9 cellular contexts compared by ENCODE assay signal in genomic region chr17:7833011-7833794, GRCh38. TPM values are rescaled to one million over a fixed set of nuclear protein-coding genes. Genes with fewer than 3 reads are reported as not detected.
A peak's percentile ranks its signal among the peaks of the same experiment; 100 is the strongest.
DNase-seq lines count a peak whose midpoint lies in the region; ATAC-seq and TF ChIP-seq lines count a peak whose summit lies in the region.
"Had no signal": no experiment of that assay in that cellular context is flagged by ENCODE, and none has a peak within 500 bp of the region (broad histone marks: within the 10 kb centered on the region; RNA-seq: fewer than 3 reads in every experiment).

No MANE protein-coding gene starts in this region.

- peak overlapping the region; percentile 49 for H3K4me2 ChIP-seq in fibroblast of lung (ENCODE audit: extremely low read depth, insufficient read depth, low read length)

- H3K9ac ChIP-seq in fibroblast of lung (ENCODE audit: insufficient read depth, low read length) = no peak overlapping the region

- no peak for TF ChIP-seq POLR2A in prostate gland (IDR thresholded peaks at IDR 0.05)

- H3K36me3 ChIP-seq in fibroblast of lung (ENCODE audit: control insufficient read depth, insufficient read depth, low read length) (no peaks in the 10 kb centered on the region), prostate gland (no peaks in the 10 kb centered on the region)

- CTCF ChIA-PET in T-cell (lab: Charles Lee) = interaction anchor here (0.6 to 1.6 kb wide), 6 partner anchors 8 to 157 kb away, joined by 3 to 9 read pairs (median 4); partner anchors contain the start of genes CYB5D1 (in 1 of the 2) and NAA38 (in 1 of the 2)

- 41% methylated on average over 19 of the region's 19 CpGs for WGBS in prostate gland

- H3K27ac ChIP-seq in fibroblast of lung (ENCODE audit: insufficient read depth, low read length) (no peak overlapping the region), prostate gland (peak overlapping the region; percentile 95 to 98)

- intact Hi-C loops in prostate gland (cut with DNase I) = loop anchor here (10.0 kb wide), 1 partner anchor 598 kb away; the partner anchor contains the start of genes DVL2 and PHF23

- no peaks in the 10 kb centered on the region for H3K36me3 Mint-ChIP-seq in T-cell

- POLR2A ChIA-PET in T-cell (lab: Charles Lee) = interaction anchor here (0.5 to 1.5 kb wide), 6 partner anchors 9 to 153 kb away, joined by 3 to 8 read pairs (median 5); no protein-coding TSS in a partner anchor

- no peaks in the 10 kb centered on the region for H4K20me1 ChIP-seq in fibroblast of lung (ENCODE audit: control insufficient read depth, extremely low read depth, insufficient read depth, low read length)

- H3K27me3 ChIP-seq in fibroblast of lung (ENCODE audit: control insufficient read depth, insufficient read depth, low read length) = peaks cover 3% of the 10 kb centered on the region
- H3K27me3 ChIP-seq in prostate gland (replicated peaks; ENCODE audit: insufficient read depth) = no peaks in the 10 kb centered on the region

- H3K4me3 ChIP-seq in GM12864 (ENCODE audit: low read depth, low read length) (peak overlapping the region; percentile 67), fibroblast of lung (replicated peaks in 1 of 4; ENCODE audit: control extremely low read depth in 1 of 4, insufficient read depth in 1 of 4, low read depth in 3 of 4, low read length in 4 of 4) (peak overlapping the region in 2 of 4 experiments; percentile 48 to 92), prostate gland (peak overlapping the region in 1 of 2 donors; percentile 83)

- H3K4me1 ChIP-seq in fibroblast of lung (ENCODE audit: control insufficient read depth, extremely low read depth, insufficient read depth, low read length) = peaks cover 4% of the 10 kb centered on the region
- H3K4me1 ChIP-seq in prostate gland (replicated peaks) = peaks cover 9% of the 10 kb centered on the region

- peak overlapping the region; percentile 98 to 100 (median 98) for H3K4me3 Mint-ChIP-seq in T-cell

- no peaks in the 10 kb centered on the region for H3K79me2 ChIP-seq in fibroblast of lung (ENCODE audit: control insufficient read depth, insufficient read depth, low read length)

- H2AFZ ChIP-seq in fibroblast of lung (ENCODE audit: low read length) = no peak overlapping the region

- ATAC-seq in T-cell (replicated peaks in 1 of 4) (no peak), HG02678 (IDR thresholded peaks at IDR 0.05; ENCODE audit: unreplicated experiment) (no peak)

- H3K9me3 ChIP-seq in fibroblast of lung (ENCODE audit: control insufficient read depth, insufficient read depth, low read depth, low read length) = no peaks in the 10 kb centered on the region
- no peaks in the 10 kb centered on the region for H3K9me3 ChIP-seq in prostate gland

- H3K4me1 Mint-ChIP-seq in T-cell = peaks cover 26 to 30% (median 27%) of the 10 kb centered on the region in 3 donors

- TF ChIP-seq CTCF in GM12864 (IDR thresholded peaks at IDR 0.05; ENCODE audit: low read depth, low read length, missing control alignments) (no peak), fibroblast of lung (conservative IDR thresholded peaks at IDR 0.05 in 1 of 2, IDR thresholded peaks at IDR 0.05 in 1 of 2; ENCODE audit: low read depth in 1 of 2, low read length in 2 of 2) (no peak), prostate gland (IDR thresholded peaks at IDR 0.05) (no peak)

- H3K27ac Mint-ChIP-seq in T-cell = peak overlapping the region; percentile 80 to 84

- peaks cover 3 to 4% of the 10 kb centered on the region in 2 donors for H3K27me3 Mint-ChIP-seq in T-cell

- H3K9me3 Mint-ChIP-seq in T-cell = no peaks in the 10 kb centered on the region

- DNase-seq in GM12864 (ENCODE audit: low read depth) = no peak
- DNase-seq in T-cell = no peak
- DNase-seq in fibroblast of lung (ENCODE audit: low read depth in 2 of 2) = no peak
- no peak for DNase-seq in prostate gland (ENCODE audit: low spot score)
- no peak for DNase-seq in H4 (ENCODE audit: low spot score)
- DNase-seq in NCI-H1417 (lab: John Stamatoyannopoulos, UW) = no peak
- DNase-seq in activated gamma-delta T cell (lab: John Stamatoyannopoulos, UW) = no peak
- DNase-seq: NCI-H2107 had no signal

RNA-seq across cellular contexts. Expression of gene KDM6B, which starts 0.8 kb away (rescaled TPM):
- total RNA-seq in T-cell (100 to 1,000 TPM in 3 of 5 donors, 10 to 100 TPM in 2; 87.3 to 180 (median 108) TPM), fibroblast of lung (9.4 and 12.3 TPM in 2 replicates), prostate gland (10 to 100 TPM; 12.7 to 30.2 TPM)
- polyA plus RNA-seq in fibroblast of lung = 0.68 and 1.1 TPM in 2 replicates
- polyA plus RNA-seq in fibroblast of lung (2012) = 3.8 and 4.6 TPM in 2 replicates
- polyA minus RNA-seq in fibroblast of lung (ENCODE audit: low replicate concordance) = 7.9 and 9.3 TPM in 2 replicates
- total RNA-seq in H4 (2014; rRNA removed; shearing (Covaris generic)) = 0.21 and 4.1 TPM in 2 replicates

RNA-seq across cellular contexts. Expression of gene TMEM88, which starts 21.7 kb away (rescaled TPM):
- total RNA-seq in T-cell = 10 to 100 TPM in 2 of 5 donors, 1 to 10 TPM in 3; 5.8 to 27.1 (median 8.4) TPM
- total RNA-seq in fibroblast of lung = 0.17 TPM in 1 of 2 replicates, not detected in the other
- 0.07 TPM in 1 of 2 replicates, not detected in the other for polyA plus RNA-seq in fibroblast of lung
- 0.21 and 0.41 TPM in 2 replicates for polyA plus RNA-seq in fibroblast of lung (2012)
- polyA minus RNA-seq in fibroblast of lung (ENCODE audit: low replicate concordance) = 0.51 TPM in 1 of 2 replicates, not detected in the other
- total RNA-seq in prostate gland = 10 to 100 TPM; 11.1 to 15.7 TPM
- not detected in 2 replicates for total RNA-seq in H4 (2014; rRNA removed; shearing (Covaris generic))

RNA-seq across cellular contexts. Expression of gene NAA38, which starts 24.2 kb away (rescaled TPM):
- total RNA-seq in T-cell = 10 to 100 TPM; 15.8 to 40.6 (median 33.6) TPM
- 41.6 and 78.9 TPM in 2 replicates for total RNA-seq in fibroblast of lung
- polyA plus RNA-seq in fibroblast of lung = 31.0 and 40.7 TPM in 2 replicates
- 109 and 133 TPM in 2 replicates for polyA plus RNA-seq in fibroblast of lung (2012)
- 35.1 and 44.9 TPM in 2 replicates for polyA minus RNA-seq in fibroblast of lung (ENCODE audit: low replicate concordance)
- total RNA-seq in prostate gland = 100 to 1,000 TPM in 1 of 2 donors, 10 to 100 TPM in 1; 74.6 to 163 TPM
- total RNA-seq in H4 (2014; rRNA removed; shearing (Covaris generic)) = 70.3 and 104 TPM in 2 replicates

RNA-seq across cellular contexts. Expression of gene CYB5D1, which starts 24.6 kb away (rescaled TPM):
- total RNA-seq in T-cell (10 to 100 TPM in 2 of 5 donors, 1 to 10 TPM in 3; 5.5 to 12.4 (median 8.4) TPM), fibroblast of lung (6.9 and 7.4 TPM in 2 replicates), prostate gland (10 to 100 TPM in 1 of 2 donors, 1 to 10 TPM in 1; 5.7 to 20.8 TPM)
- polyA plus RNA-seq in fibroblast of lung = 6.8 and 8.7 TPM in 2 replicates
- polyA plus RNA-seq in fibroblast of lung (2012) = 6.5 and 7.3 TPM in 2 replicates
- 11.5 and 14.4 TPM in 2 replicates for polyA minus RNA-seq in fibroblast of lung (ENCODE audit: low replicate concordance)
- 4.0 and 7.5 TPM in 2 replicates for total RNA-seq in H4 (2014; rRNA removed; shearing (Covaris generic))

RNA-seq across cellular contexts. Expression of gene CHD3, which starts 55.4 kb away (rescaled TPM):
- total RNA-seq in T-cell (100 to 1,000 TPM; 250 to 331 (median 274) TPM), fibroblast of lung (144 and 165 TPM in 2 replicates), prostate gland (100 to 1,000 TPM; 166 to 196 TPM)
- 23.6 and 23.8 TPM in 2 replicates for polyA plus RNA-seq in fibroblast of lung
- polyA plus RNA-seq in fibroblast of lung (2012) = 59.8 and 78.0 TPM in 2 replicates
- 96.6 and 206 TPM in 2 replicates for polyA minus RNA-seq in fibroblast of lung (ENCODE audit: low replicate concordance)
- 26.5 and 35.0 TPM in 2 replicates for total RNA-seq in H4 (2014; rRNA removed; shearing (Covaris generic))
